Comparison of ENCODE assay signal across 15 cellular contexts in the genomic region with DNA sequence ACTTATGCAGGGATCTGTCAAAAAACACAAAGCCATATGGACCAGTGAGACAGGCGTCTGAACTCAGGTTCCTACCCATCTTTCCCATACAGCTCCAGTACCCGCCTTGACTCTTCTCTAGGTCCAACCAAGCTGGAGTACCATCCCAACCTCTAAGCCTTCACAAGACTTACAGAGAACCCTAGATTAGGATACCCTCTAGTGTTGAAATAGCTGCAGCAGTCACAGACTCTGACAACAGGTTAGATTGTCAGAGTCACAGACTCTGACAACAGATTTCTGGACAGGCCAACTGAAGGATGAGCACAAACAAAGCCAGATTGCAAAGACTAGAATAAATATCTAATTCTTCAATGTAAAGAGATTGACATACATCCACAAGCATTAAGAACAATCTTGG.
DNase-seq lines count a peak whose midpoint lies in the region; ATAC-seq, FAIRE-seq and TF ChIP-seq lines count a peak whose summit lies in the region.
"Had no signal": no experiment of that assay in that cellular context is flagged by ENCODE, and none has a peak within 500 bp of the region (broad histone marks: within the 10 kb centered on the region; RNA-seq: fewer than 3 reads in every experiment).

No MANE protein-coding gene starts in this region.

- H3K27me3 ChIP-seq in bronchial epithelial cell (ENCODE audit: control insufficient read depth, insufficient read depth, low read length) = no peaks in the 10 kb centered on the region
- no peaks in the 10 kb centered on the region for H3K27me3 ChIP-seq in liver (ENCODE audit: control insufficient read depth in 4 of 4, insufficient read depth in 4 of 4, low read length in 3 of 4)
- H3K27me3 ChIP-seq: brain microvascular endothelial cell had no signal

- H3K9me3 ChIP-seq in liver (ENCODE audit: control insufficient read depth in 4 of 4, low read length in 3 of 4) = no peaks in the 10 kb centered on the region

- TF ChIP-seq CTCF in bronchial epithelial cell (IDR thresholded peaks at IDR 0.05; ENCODE audit: insufficient read depth, low read length, severe bottlenecking) (peak; percentile 11), liver (IDR thresholded peaks at IDR 0.05; ENCODE audit: low read depth, low read length, missing input control) (no peak)

- H3K9ac ChIP-seq in liver (ENCODE audit: low read depth in 1 of 2, low read length in 2 of 2) = no peak overlapping the region

- DNase-seq in EH (ENCODE audit: low read depth) (peak; percentile 26), HT1080 (ENCODE audit: low read depth) (peak; percentile 8), bronchial epithelial cell (ENCODE audit: low read depth) (peak; percentile 15), kidney tubule cell (ENCODE audit: low spot score) (no peak), foreskin melanocyte (no peak)
- DNase-seq: activated CD4-positive, alpha-beta T cell treated with anti-CD3 and anti-CD28 coated beads for 1 hour; brain microvascular endothelial cell; effector CD8-positive, alpha-beta T cell; kidney glomerular epithelial cell; NCI-H1436; stimulated activated CD4-positive, alpha-beta T cell treated with anti-CD3 and anti-CD28 coated beads, Interleukin-15, amount 100 ng/mL, for 24 hours; substantia nigra; T-helper 17 cell had no signal

- no peak for FAIRE-seq in bronchial epithelial cell (lab: Jason Lieb, UNC)

- no peak overlapping the region for H3K27ac ChIP-seq in liver (ENCODE audit: low read depth in 1 of 2, low read length in 2 of 2)
- H3K27ac ChIP-seq: brain microvascular endothelial cell had no signal

- no peaks in the 10 kb centered on the region for H3K36me3 ChIP-seq in bronchial epithelial cell (ENCODE audit: control insufficient read depth, insufficient read depth, low read length)
- H3K36me3 ChIP-seq in liver (ENCODE audit: control insufficient read depth in 4 of 4, insufficient read depth in 3 of 4, low read depth in 1 of 4, low read length in 3 of 4) = no peaks in the 10 kb centered on the region
- H3K36me3 ChIP-seq: brain microvascular endothelial cell had no signal

- no peak overlapping the region for H3K4me3 ChIP-seq in bronchial epithelial cell (ENCODE audit: low read depth, low read length)
- H3K4me3 ChIP-seq in liver (ENCODE audit: low read depth in 1 of 3, low read length in 3 of 3) = no peak overlapping the region

- peak; percentile 23 to 43 for TF ChIP-seq RAD21 in liver (IDR thresholded peaks at IDR 0.05)

- no peaks in the 10 kb centered on the region for H3K4me1 ChIP-seq in liver (ENCODE audit: control insufficient read depth in 4 of 4, insufficient read depth in 4 of 4, low read length in 3 of 4)

- 85% methylated on average over 2 of the region's 2 CpGs for WGBS in liver

- no peak for ATAC-seq in GM19397 (IDR thresholded peaks at IDR 0.05; ENCODE audit: unreplicated experiment)
- ATAC-seq: T-helper 17 cell had no signal

TF ChIP-seq in liver, 16 proteins besides CTCF, POLR2A, EP300 and RAD21:
- no peak for TF ChIP-seq GABPA (IDR thresholded peaks at IDR 0.05 in 1 of 2, conservative IDR thresholded peaks at IDR 0.05 in 1 of 2)
- TF ChIP-seq NR2F2 (IDR thresholded peaks at IDR 0.05) = no peak
- TF ChIP-seq, protein P1, sequence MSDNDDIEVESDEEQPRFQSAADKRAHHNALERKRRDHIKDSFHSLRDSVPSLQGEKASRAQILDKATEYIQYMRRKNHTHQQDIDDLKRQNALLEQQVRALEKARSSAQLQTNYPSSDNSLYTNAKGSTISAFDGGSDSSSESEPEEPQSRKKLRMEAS (IDR thresholded peaks at IDR 0.05) = no peak
- TF ChIP-seq FOXA2 (IDR thresholded peaks at IDR 0.05) = no peak
- TF ChIP-seq, protein P2, sequence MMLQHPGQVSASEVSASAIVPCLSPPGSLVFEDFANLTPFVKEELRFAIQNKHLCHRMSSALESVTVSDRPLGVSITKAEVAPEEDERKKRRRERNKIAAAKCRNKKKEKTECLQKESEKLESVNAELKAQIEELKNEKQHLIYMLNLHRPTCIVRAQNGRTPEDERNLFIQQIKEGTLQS (IDR thresholded peaks at IDR 0.05) = no peak
- no peak for TF ChIP-seq EGR1 (IDR thresholded peaks at IDR 0.05; ENCODE audit: low read depth in 2 of 2)
- TF ChIP-seq RXRA (IDR thresholded peaks at IDR 0.05) = no peak
- TF ChIP-seq YY1 (IDR thresholded peaks at IDR 0.05) = no peak
- TF ChIP-seq HNF4G (IDR thresholded peaks at IDR 0.05) = no peak
- TF ChIP-seq, protein P3, sequence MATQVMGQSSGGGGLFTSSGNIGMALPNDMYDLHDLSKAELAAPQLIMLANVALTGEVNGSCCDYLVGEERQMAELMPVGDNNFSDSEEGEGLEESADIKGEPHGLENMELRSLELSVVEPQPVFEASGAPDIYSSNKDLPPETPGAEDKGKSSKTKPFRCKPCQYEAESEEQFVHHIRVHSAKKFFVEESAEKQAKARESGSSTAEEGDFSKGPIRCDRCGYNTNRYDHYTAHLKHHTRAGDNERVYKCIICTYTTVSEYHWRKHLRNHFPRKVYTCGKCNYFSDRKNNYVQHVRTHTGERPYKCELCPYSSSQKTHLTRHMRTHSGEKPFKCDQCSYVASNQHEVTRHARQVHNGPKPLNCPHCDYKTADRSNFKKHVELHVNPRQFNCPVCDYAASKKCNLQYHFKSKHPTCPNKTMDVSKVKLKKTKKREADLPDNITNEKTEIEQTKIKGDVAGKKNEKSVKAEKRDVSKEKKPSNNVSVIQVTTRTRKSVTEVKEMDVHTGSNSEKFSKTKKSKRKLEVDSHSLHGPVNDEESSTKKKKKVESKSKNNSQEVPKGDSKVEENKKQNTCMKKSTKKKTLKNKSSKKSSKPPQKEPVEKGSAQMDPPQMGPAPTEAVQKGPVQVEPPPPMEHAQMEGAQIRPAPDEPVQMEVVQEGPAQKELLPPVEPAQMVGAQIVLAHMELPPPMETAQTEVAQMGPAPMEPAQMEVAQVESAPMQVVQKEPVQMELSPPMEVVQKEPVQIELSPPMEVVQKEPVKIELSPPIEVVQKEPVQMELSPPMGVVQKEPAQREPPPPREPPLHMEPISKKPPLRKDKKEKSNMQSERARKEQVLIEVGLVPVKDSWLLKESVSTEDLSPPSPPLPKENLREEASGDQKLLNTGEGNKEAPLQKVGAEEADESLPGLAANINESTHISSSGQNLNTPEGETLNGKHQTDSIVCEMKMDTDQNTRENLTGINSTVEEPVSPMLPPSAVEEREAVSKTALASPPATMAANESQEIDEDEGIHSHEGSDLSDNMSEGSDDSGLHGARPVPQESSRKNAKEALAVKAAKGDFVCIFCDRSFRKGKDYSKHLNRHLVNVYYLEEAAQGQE (IDR thresholded peaks at IDR 0.05) = no peak

Comparison
In these comparisons a context has a peak if more than half of its experiments do, and no peak if none do; other contexts are left out.
1. DNase-seq: peak in EH (single experiment), HT1080 (single experiment) and bronchial epithelial cell (single experiment); none in kidney tubule cell (single experiment) and foreskin melanocyte (single experiment).